Comparison of ENCODE assay signal across 19 cellular contexts in genomic region chr18:8910186-8910585, GRCh38.
A peak's percentile ranks its signal among the peaks of the same experiment; 100 is the strongest.
DNase-seq lines count a peak whose midpoint lies in the region; ATAC-seq lines count a peak whose summit lies in the region.
"Had no signal": no experiment of that assay in that cellular context is flagged by ENCODE, and none has a peak within 500 bp of the region (broad histone marks: within the 10 kb centered on the region; RNA-seq: fewer than 3 reads in every experiment).

No MANE protein-coding gene starts in this region.

- H3K36me3 ChIP-seq in BLaER1 treated with 17β-estradiol and CSF1 and Interleukin-3, amounts not matched to agents 10 nM and 100 nM = peaks cover 0 to 9% (median 0%) of the 10 kb centered on the region in 11 experiments; a peak in 4 of 22 replicates
- H3K36me3 ChIP-seq in MG63 (no peaks in the 10 kb centered on the region), rectal smooth muscle tissue (ENCODE audit: control insufficient read depth, insufficient read depth, low read length) (no peaks in the 10 kb centered on the region)
- H3K36me3 ChIP-seq: BE2C had no signal

- H3K27me3 ChIP-seq in BLaER1 treated with 17β-estradiol and CSF1 and Interleukin-3, amounts not matched to agents 10 nM and 100 nM = no peaks in the 10 kb centered on the region
- H3K27me3 ChIP-seq in MG63 = no peaks in the 10 kb centered on the region
- H3K27me3 ChIP-seq in rectal smooth muscle tissue (ENCODE audit: control insufficient read depth, insufficient read depth, low read length) = no peaks in the 10 kb centered on the region
- H3K27me3 ChIP-seq: BE2C had no signal

- DNase-seq in MG63 (no peak), cerebellar nuclear complex (lab: John Stamatoyannopoulos, UW) (no peak)
- DNase-seq in stimulated activated CD4-positive, alpha-beta T cell treated with anti-CD3 and anti-CD28 coated beads, Interleukin-2, amount 100 ng/mL, for 24 hours = no peak
- DNase-seq: BE2C; CD8-positive, alpha-beta T cell; DMS79 treated with DMSO at 0.1 percent for 48 hours; GDM1; HCEC 1CT; Kasumi-1; NCI-H1105 treated with DMSO at 0.1 percent for 48 hours; NCI-H1694 treated with DMSO at 0.1 percent for 48 hours; NCI-H2107; NCI-H2227 treated with DMSO at 0.1 percent for 48 hours; NCI-H524 treated with DMSO at 0.1 percent for 48 hours had no signal

- H3K36me3 Mint-ChIP-seq in activated T-helper 17 cell treated with anti-CD3 and anti-CD28 coated beads, Interleukin-2, amount 50 U/mL, for 72 hours (ENCODE audit: low read depth) = no peaks in the 10 kb centered on the region
- H3K36me3 Mint-ChIP-seq: CD8-positive, alpha-beta T cell had no signal

- H3K27ac Mint-ChIP-seq in activated T-helper 17 cell treated with anti-CD3 and anti-CD28 coated beads, Interleukin-2, amount 50 U/mL, for 72 hours = no peak overlapping the region
- H3K27ac Mint-ChIP-seq: CD8-positive, alpha-beta T cell had no signal

- H3K27ac ChIP-seq in BLaER1 treated with 17β-estradiol and CSF1 and Interleukin-3, amounts not matched to agents 10 nM and 100 nM = peak overlapping the region in 2 of 11 experiments; percentile 71 to 76; a peak in 1 of 22 replicates
- peak overlapping the region; percentile 22 for H3K27ac ChIP-seq in rectal smooth muscle tissue (ENCODE audit: low read depth, low read length)
- H3K27ac ChIP-seq: RWPE1 had no signal

- H3K4me2 ChIP-seq in BLaER1 treated with 17β-estradiol and CSF1 and Interleukin-3, amounts not matched to agents 10 nM and 100 nM = peak overlapping the region; percentile 30 to 90 (median 78); a peak in 20 of 22 replicates

- H3K9ac ChIP-seq in BLaER1 treated with 17β-estradiol and CSF1 and Interleukin-3, amounts not matched to agents 10 nM and 100 nM = peak overlapping the region in 1 of 11 experiments; percentile 55; a peak in 1 of 22 replicates
- H3K9ac ChIP-seq in rectal smooth muscle tissue (ENCODE audit: low read length) = no peak overlapping the region

- peak overlapping the region; percentile 3 for H3K4me3 Mint-ChIP-seq in activated T-helper 17 cell treated with anti-CD3 and anti-CD28 coated beads, Interleukin-2, amount 50 U/mL, for 72 hours
- H3K4me3 Mint-ChIP-seq: CD8-positive, alpha-beta T cell had no signal

- no peaks in the 10 kb centered on the region for H4K20me1 ChIP-seq in BLaER1 treated with 17β-estradiol and CSF1 and Interleukin-3, amounts not matched to agents 10 nM and 100 nM

- H3K4me1 ChIP-seq in BLaER1 treated with 17β-estradiol and CSF1 and Interleukin-3, amounts not matched to agents 10 nM and 100 nM = peaks cover 22 to 48% (median 40%) of the 10 kb centered on the region in 10 experiments
- H3K4me1 ChIP-seq in rectal smooth muscle tissue (ENCODE audit: control insufficient read depth, insufficient read depth, low read length) = no peaks in the 10 kb centered on the region
- H3K4me1 ChIP-seq: BE2C had no signal

- peaks cover 49 to 65% (median 59%) of the 10 kb centered on the region in 11 experiments for H3K9me3 ChIP-seq in BLaER1 treated with 17β-estradiol and CSF1 and Interleukin-3, amounts not matched to agents 10 nM and 100 nM (replicated peaks in 1 of 11)
- peaks cover 2% of the 10 kb centered on the region; the same call in 1 of the 2 replicates for H3K9me3 ChIP-seq in MG63
- H3K9me3 ChIP-seq: BE2C had no signal

- peaks cover 16% of the 10 kb centered on the region for H3K9me3 Mint-ChIP-seq in activated T-helper 17 cell treated with anti-CD3 and anti-CD28 coated beads, Interleukin-2, amount 50 U/mL, for 72 hours

- ATAC-seq in activated T-helper 17 cell treated with anti-CD3 and anti-CD28 coated beads, Interleukin-2, amount 50 U/mL, for 72 hours (replicated peaks) = no peak
- ATAC-seq in HG03460 (IDR thresholded peaks at IDR 0.05; ENCODE audit: unreplicated experiment) = no peak
- ATAC-seq: CD8-positive, alpha-beta T cell had no signal

- H3K27me3 Mint-ChIP-seq in activated T-helper 17 cell treated with anti-CD3 and anti-CD28 coated beads, Interleukin-2, amount 50 U/mL, for 72 hours = no peaks in the 10 kb centered on the region

- peaks cover 4% of the 10 kb centered on the region for H3K4me1 Mint-ChIP-seq in activated T-helper 17 cell treated with anti-CD3 and anti-CD28 coated beads, Interleukin-2, amount 50 U/mL, for 72 hours

- no peak overlapping the region; a peak in 1 of 20 replicates for H3K4me3 ChIP-seq in BLaER1 treated with 17β-estradiol and CSF1 and Interleukin-3, amounts not matched to agents 10 nM and 100 nM
- H3K4me3 ChIP-seq in MG63 (peak overlapping the region; percentile 7; the same call in 1 of the 2 replicates), rectal smooth muscle tissue (ENCODE audit: low read length) (no peak overlapping the region)
